14 cellular contexts compared by ENCODE assay signal in the genomic region with DNA sequence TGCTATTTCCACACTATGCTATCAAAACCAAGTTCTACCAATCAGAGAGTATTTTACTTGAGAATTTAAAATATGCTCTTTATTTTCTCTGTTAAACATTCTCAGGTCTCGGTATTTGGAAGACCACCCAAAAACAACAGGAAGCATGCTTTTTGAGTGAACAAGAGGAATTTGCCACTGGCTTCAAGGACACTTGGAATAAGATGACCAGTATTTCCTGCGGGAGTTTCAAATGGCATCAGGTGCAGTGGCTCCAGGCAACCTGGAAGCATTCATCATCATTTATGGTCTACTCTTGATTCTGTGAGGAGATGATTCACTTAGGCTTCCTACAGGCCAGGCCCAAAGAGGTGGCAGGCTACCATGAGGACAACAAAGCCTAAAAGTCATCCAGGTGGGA.
DNase-seq lines count a peak whose midpoint lies in the region; ATAC-seq and TF ChIP-seq lines count a peak whose summit lies in the region.
"Had no signal": no experiment of that assay in that cellular context is flagged by ENCODE, and none has a peak within 500 bp of the region (broad histone marks: within the 10 kb centered on the region; RNA-seq: fewer than 3 reads in every experiment).

No MANE protein-coding gene starts in this region.

- H3K27ac ChIP-seq in BLaER1 treated with 17β-estradiol and CSF1 and Interleukin-3, amounts not matched to agents 10 nM and 100 nM = no peak overlapping the region
- H3K27ac ChIP-seq in PC-3 (ENCODE audit: low read length) (no peak overlapping the region), hepatocyte (peak overlapping the region; percentile 31)

- H3K4me2 ChIP-seq in BLaER1 treated with 17β-estradiol and CSF1 and Interleukin-3, amounts not matched to agents 10 nM and 100 nM = peak overlapping the region in 6 of 11 experiments; percentile 34 to 61 (median 47); a peak in 9 of 22 replicates
- no peak overlapping the region for H3K4me2 ChIP-seq in PC-3 (ENCODE audit: low read length)
- no peak overlapping the region for H3K4me2 ChIP-seq in hepatocyte

- H3K79me2 ChIP-seq in PC-3 (ENCODE audit: low read length) (no peaks in the 10 kb centered on the region), hepatocyte (no peaks in the 10 kb centered on the region)

- H3K4me1 ChIP-seq in BLaER1 treated with 17β-estradiol and CSF1 and Interleukin-3, amounts not matched to agents 10 nM and 100 nM = peaks cover 0 to 44% (median 32%) of the 10 kb centered on the region in 10 experiments; a peak in 16 of 20 replicates
- peaks cover 17% of the 10 kb centered on the region; the same call in 1 of the 2 replicates for H3K4me1 ChIP-seq in PC-3 (ENCODE audit: insufficient read depth, low read length)
- peaks cover 12% of the 10 kb centered on the region for H3K4me1 ChIP-seq in hepatocyte (ENCODE audit: insufficient read depth)

- TF ChIP-seq CTCF in PC-3 (conservative IDR thresholded peaks at IDR 0.05; ENCODE audit: low read depth, low read length) (no peak), hepatocyte (IDR thresholded peaks at IDR 0.05; ENCODE audit: poor library complexity) (no peak), GM13977 (IDR thresholded peaks at IDR 0.05; ENCODE audit: extremely low read depth, insufficient read depth, missing control alignments) (no peak)

- POLR2A ChIA-PET in PC-3 (lab: Charles Lee; ENCODE audit: unreplicated experiment) = no interaction called here

- H3K9me2 ChIP-seq in PC-3 (replicated peaks; ENCODE audit: low read length) = no peaks in the 10 kb centered on the region
- no peaks in the 10 kb centered on the region for H3K9me2 ChIP-seq in hepatocyte (replicated peaks; ENCODE audit: insufficient read depth)

- H3K9me3 ChIP-seq in BLaER1 treated with 17β-estradiol and CSF1 and Interleukin-3, amounts not matched to agents 10 nM and 100 nM (replicated peaks in 1 of 11) = no peaks in the 10 kb centered on the region
- H3K9me3 ChIP-seq in PC-3 (ENCODE audit: low read length) (no peaks in the 10 kb centered on the region), hepatocyte (ENCODE audit: low read depth) (no peaks in the 10 kb centered on the region)

- no peaks in the 10 kb centered on the region for H3K27me3 ChIP-seq in BLaER1 treated with 17β-estradiol and CSF1 and Interleukin-3, amounts not matched to agents 10 nM and 100 nM
- H3K27me3 ChIP-seq in PC-3 (ENCODE audit: low read length) (no peaks in the 10 kb centered on the region), hepatocyte (no peaks in the 10 kb centered on the region)

- H3K36me3 ChIP-seq in BLaER1 treated with 17β-estradiol and CSF1 and Interleukin-3, amounts not matched to agents 10 nM and 100 nM = no peaks in the 10 kb centered on the region
- H3K36me3 ChIP-seq in PC-3 (ENCODE audit: low read depth, low read length) (no peaks in the 10 kb centered on the region), hepatocyte (replicated peaks; ENCODE audit: insufficient read depth, low read depth) (no peaks in the 10 kb centered on the region)

- no peak overlapping the region for H3K4me3 ChIP-seq in BLaER1 treated with 17β-estradiol and CSF1 and Interleukin-3, amounts not matched to agents 10 nM and 100 nM
- H3K4me3 ChIP-seq in PC-3 (ENCODE audit: low read length) (no peak overlapping the region), hepatocyte (no peak overlapping the region)

- CTCF ChIA-PET in PC-3 (lab: Charles Lee) = no interaction called here

- in situ Hi-C loops in GM13977 (cut with MboI; ENCODE audit: low pct_unique_long_range_greater_than_20kb, low sequenced_read_pairs, unreplicated experiment) = no loop called here

- H2AFZ ChIP-seq in PC-3 (ENCODE audit: low read length) (no peak overlapping the region), hepatocyte (no peak overlapping the region)

- no peaks in the 10 kb centered on the region for H4K20me1 ChIP-seq in BLaER1 treated with 17β-estradiol and CSF1 and Interleukin-3, amounts not matched to agents 10 nM and 100 nM
- H4K20me1 ChIP-seq in PC-3 (ENCODE audit: low read length) = no peaks in the 10 kb centered on the region
- H4K20me1 ChIP-seq in hepatocyte (ENCODE audit: insufficient read depth, poor library complexity, severe bottlenecking) = no peaks in the 10 kb centered on the region

- H3F3A ChIP-seq in PC-3 (ENCODE audit: low read length, unreplicated experiment) = no peaks in the 10 kb centered on the region

- peak; percentile 14 for DNase-seq in DMS53 treated with DMSO at 0.1 percent for 48 hours (lab: John Stamatoyannopoulos, UW; ENCODE audit: unreplicated experiment)
- peak; percentile 42 for DNase-seq in PC-3
- DNase-seq in hepatocyte (ENCODE audit: low spot score) = no peak
- DNase-seq in GM13977 (ENCODE audit: low spot score) = no peak
- no peak for DNase-seq in A172 (ENCODE audit: low spot score)
- DNase-seq: ACHN; CD8-positive, alpha-beta memory T cell; GOT3; KG1; NCI-H1105; NCI-H2227 treated with DMSO at 0.1 percent for 48 hours; RPMI8226 had no signal

- peak; percentile 41; the same call in 1 of the 2 replicates for ATAC-seq in PC-3
- no peak for ATAC-seq in GM18519 (IDR thresholded peaks at IDR 0.05; ENCODE audit: low FRiP score, unreplicated experiment)

- WGBS in hepatocyte (ENCODE audit: low lambda C conversion rate, missing lambda C conversion rate) = 60% methylated on average over 2 of the region's 2 CpGs

- no TSS peak for BruUV-seq in PC-3 (replicated peaks; lab: Mats Ljungman, UMichigan)

- H3K9ac ChIP-seq in BLaER1 treated with 17β-estradiol and CSF1 and Interleukin-3, amounts not matched to agents 10 nM and 100 nM = no peak overlapping the region
- no peak overlapping the region for H3K9ac ChIP-seq in PC-3 (ENCODE audit: low read length)

- intact Hi-C loops in PC-3 (cut with micrococcal nuclease) = loop anchor here (5.0 kb wide), 1 partner anchor 120 kb away; no protein-coding TSS in a partner anchor

Comparison
In these comparisons a context has a peak if more than half of its experiments do, and no peak if none do; other contexts are left out.
1. H3K4me2 ChIP-seq: peak in BLaER1 treated with 17β-estradiol and CSF1 and Interleukin-3, amounts not matched to agents 10 nM and 100 nM (6 of 11); none in PC-3 (single experiment) and hepatocyte (single experiment).
2. DNase-seq: peak in DMS53 treated with DMSO at 0.1 percent for 48 hours (single experiment) and PC-3 (single experiment); none in hepatocyte (single experiment), GM13977 (single experiment) and A172 (single experiment).